In genomic region chr11:38159038-38159437, GRCh38 we compare ENCODE assay signal across 11 cellular contexts.
"Had no signal": no experiment of that assay in that cellular context is flagged by ENCODE, and none has a peak within 500 bp of the region (broad histone marks: within the 10 kb centered on the region; RNA-seq: fewer than 3 reads in every experiment).

No MANE protein-coding gene starts in this region.

- H3K4me3 ChIP-seq: GM23248, GM23338, HAP-1 had no signal

- FAIRE-seq: H1, H54 had no signal

- ATAC-seq: GM23338, HCT116 had no signal

- H3K36me3 ChIP-seq: HAP-1 had no signal

- H3K27ac ChIP-seq: GM23248 had no signal

- DNase-seq: GM23248, GOT3, H7, H9, HCEC 1CT, HFFc6 had no signal

- H3K9me3 ChIP-seq: HAP-1 had no signal
